In genomic region chr6:100445512-100445911, GRCh38 we compare ENCODE assay signal across 37 cellular contexts. TPM values are rescaled to one million over a fixed set of nuclear protein-coding genes. Genes with fewer than 3 reads are reported as not detected.
"Had no signal": no experiment of that assay in that cellular context is flagged by ENCODE, and none has a peak within 500 bp of the region (broad histone marks: within the 10 kb centered on the region; RNA-seq: fewer than 3 reads in every experiment).

No MANE protein-coding gene starts in this region.

- ATAC-seq: activated CD8-positive, alpha-beta T cell treated with anti-CD3 and anti-CD28 coated beads for 36 hours; activated naive CD8-positive, alpha-beta T cell treated with anti-CD3 and anti-CD28 coated beads, Interleukin-2, amount 50 U/mL, for 24 hours; activated T-cell treated with anti-CD3 and anti-CD28 coated beads, Interleukin-2, amount 50 U/mL, for 4 hours; activated T-cell treated with anti-CD3 and anti-CD28 coated beads, Interleukin-2, amount 50 U/mL, for 72 hours; activated T-helper 17 cell treated with anti-CD3 and anti-CD28 coated beads, Interleukin-2, amount 50 U/mL, for 72 hours had no signal

- H3K9me3 ChIP-seq: ascending aorta had no signal

- H3K36me3 Mint-ChIP-seq: activated naive CD8-positive, alpha-beta T cell; activated naive CD8-positive, alpha-beta T cell treated with anti-CD3 and anti-CD28 coated beads, Interleukin-2, amount 10 ng/mL, durations not matched to agents 7 days and 5 days had no signal

- DNase-seq: activated B cell treated with CpG ODN at 0.5 μM for 24 hours; activated CD4-positive, alpha-beta memory T cell treated with anti-CD3 and anti-CD28 coated beads for 36 hours; activated CD4-positive, alpha-beta T cell treated with anti-CD3 and anti-CD28 coated beads for 4 hours; activated CD4-positive, alpha-beta T cell treated with anti-CD3 and anti-CD28 coated beads, Interleukin-2, amount 10 ng/mL, durations not matched to agents 24 days and 14 days; activated CD4-positive, alpha-beta T cell treated with anti-CD3 and anti-CD28 coated beads, Interleukin-2, amount 50 U/mL, for 1 hour; activated CD4-positive, alpha-beta T cell treated with anti-CD3 and anti-CD28 coated beads, Interleukin-2, amount 50 U/mL, for 4 hours; activated CD4-positive, CD25-positive, alpha-beta regulatory T cell treated with anti-CD3 and anti-CD28 coated beads, Interleukin-2, amount 50 U/mL, for 72 hours; activated CD8-positive, alpha-beta memory T cell treated with anti-CD3 and anti-CD28 coated beads, Interleukin-2, amount 50 U/mL, for 4 hours; activated CD8-positive, alpha-beta T cell treated with anti-CD3 and anti-CD28 coated beads for 36 hours; activated gamma-delta T cell; activated naive CD4-positive, alpha-beta T cell treated with anti-CD3 and anti-CD28 coated beads, Interleukin-2, amount 10 ng/mL, durations not matched to agents 7 days and 5 days; activated naive CD4-positive, alpha-beta T cell treated with Interleukin-2 at 50 U/mL for 16 hours; activated naive CD8-positive, alpha-beta T cell treated with anti-CD3 and anti-CD28 coated beads, Interleukin-2, amount 10 ng/mL, durations not matched to agents 7 days and 5 days; activated naive CD8-positive, alpha-beta T cell treated with anti-CD3 and anti-CD28 coated beads, Interleukin-2, amount 50 U/mL, for 24 hours; activated T-cell treated with anti-CD3 and anti-CD28 coated beads for 4 hours; activated T-cell treated with anti-CD3 and anti-CD28 coated beads, Interleukin-2, amount 50 U/mL, for 1 hour; activated T-cell treated with anti-CD3 and anti-CD28 coated beads, Interleukin-2, amount 50 U/mL, for 4 hours; activated T-cell treated with anti-CD3 and anti-CD28 coated beads, Interleukin-2, amount 50 U/mL, for 72 hours; amygdala; anterior cingulate cortex; caudate nucleus; cerebellar nuclear complex; T-helper 2 cell; T-helper 9 cell had no signal

- H3K4me1 Mint-ChIP-seq: activated naive CD4-positive, alpha-beta T cell treated with anti-CD3 and anti-CD28 coated beads, Interleukin-2, amount 50 U/mL, for 24 hours; activated T-helper 17 cell treated with anti-CD3 and anti-CD28 coated beads, Interleukin-2, amount 50 U/mL, for 72 hours; central memory CD8-positive, alpha-beta T cell had no signal

- H3K27ac Mint-ChIP-seq: activated B cell treated with CpG ODN at 0.5 μM for 24 hours; activated CD4-positive, alpha-beta memory T cell treated with anti-CD3 and anti-CD28 coated beads for 36 hours; activated CD8-positive, alpha-beta T cell treated with anti-CD3 and anti-CD28 coated beads for 36 hours; activated naive CD4-positive, alpha-beta T cell treated with anti-CD3 and anti-CD28 coated beads, Interleukin-2, amount 10 ng/mL, durations not matched to agents 7 days and 5 days; activated naive CD4-positive, alpha-beta T cell treated with anti-CD3 and anti-CD28 coated beads, Interleukin-2, amount 50 U/mL, for 24 hours; activated naive CD8-positive, alpha-beta T cell; activated naive CD8-positive, alpha-beta T cell treated with anti-CD3 and anti-CD28 coated beads, Interleukin-2, amount 10 ng/mL, durations not matched to agents 7 days and 5 days; activated naive CD8-positive, alpha-beta T cell treated with anti-CD3 and anti-CD28 coated beads, Interleukin-2, amount 50 U/mL, for 24 hours; activated T-cell treated with anti-CD3 and anti-CD28 coated beads, Interleukin-2, amount 50 U/mL, for 72 hours; activated T-helper 17 cell treated with anti-CD3 and anti-CD28 coated beads, Interleukin-2, amount 50 U/mL, for 72 hours; brain; T-helper 2 cell treated with Interferon-gamma antibody and Interleukin-4, amounts not matched to agents 5 μg/mL and 100 μg/mL, for 36 hours had no signal

- H3K4me3 Mint-ChIP-seq: activated B cell treated with CpG ODN at 0.5 μM for 24 hours; activated CD4-positive, alpha-beta memory T cell treated with anti-CD3 and anti-CD28 coated beads for 36 hours; activated CD4-positive, alpha-beta T cell treated with anti-CD3 and anti-CD28 coated beads, Interleukin-2, amount 10 ng/mL, durations not matched to agents 24 days and 14 days; activated CD8-positive, alpha-beta T cell treated with anti-CD3 and anti-CD28 coated beads for 36 hours; activated naive CD4-positive, alpha-beta T cell treated with anti-CD3 and anti-CD28 coated beads, Interleukin-2, amount 10 ng/mL, durations not matched to agents 7 days and 5 days; activated naive CD4-positive, alpha-beta T cell treated with anti-CD3 and anti-CD28 coated beads, Interleukin-2, amount 50 U/mL, for 24 hours; activated naive CD8-positive, alpha-beta T cell; activated naive CD8-positive, alpha-beta T cell treated with anti-CD3 and anti-CD28 coated beads, Interleukin-2, amount 10 ng/mL, durations not matched to agents 7 days and 5 days; activated naive CD8-positive, alpha-beta T cell treated with anti-CD3 and anti-CD28 coated beads, Interleukin-2, amount 50 U/mL, for 24 hours; activated T-cell treated with anti-CD3 and anti-CD28 coated beads, Interleukin-2, amount 50 U/mL, for 4 hours; activated T-cell treated with anti-CD3 and anti-CD28 coated beads, Interleukin-2, amount 50 U/mL, for 72 hours; activated T-helper 1 cell treated with anti-CD3 and anti-CD28 coated beads, Interleukin-12 subunit alpha, Interleukin-12 subunit beta, Interleukin-2, Interleukin-4 antibody, amounts not matched to agents 30 ng/mL and 10 ng/mL and 1 ng/mL, durations not matched to agents 14 hours and 24 hours and 36 hours; activated T-helper 17 cell treated with anti-CD3 and anti-CD28 coated beads, Interleukin-2, amount 50 U/mL, for 72 hours; brain; central memory CD8-positive, alpha-beta T cell; T-helper 1 cell treated with Interleukin-12 subunit alpha and Interleukin-12 subunit beta and Interleukin-4 antibody, amounts not matched to agents 30 μg/mL and 1 μg/mL, for 36 hours; T-helper 2 cell treated with Interferon-gamma antibody and Interleukin-4, amounts not matched to agents 5 μg/mL and 100 μg/mL, for 36 hours had no signal

- H3K27ac ChIP-seq: ascending aorta, cardiac muscle cell, VCaP had no signal

- H3K9me3 Mint-ChIP-seq: activated B cell treated with CpG ODN at 0.5 μM for 24 hours; activated CD4-positive, alpha-beta memory T cell treated with anti-CD3 and anti-CD28 coated beads for 36 hours; activated CD8-positive, alpha-beta T cell treated with anti-CD3 and anti-CD28 coated beads for 36 hours; activated naive CD4-positive, alpha-beta T cell treated with anti-CD3 and anti-CD28 coated beads, Interleukin-2, amount 10 ng/mL, durations not matched to agents 7 days and 5 days; activated naive CD4-positive, alpha-beta T cell treated with anti-CD3 and anti-CD28 coated beads, Interleukin-2, amount 50 U/mL, for 24 hours; activated naive CD8-positive, alpha-beta T cell treated with anti-CD3 and anti-CD28 coated beads, Interleukin-2, amount 50 U/mL, for 24 hours; activated T-cell treated with anti-CD3 and anti-CD28 coated beads, Interleukin-2, amount 50 U/mL, for 4 hours; activated T-cell treated with anti-CD3 and anti-CD28 coated beads, Interleukin-2, amount 50 U/mL, for 72 hours; activated T-helper 1 cell treated with anti-CD3 and anti-CD28 coated beads, Interleukin-12 subunit alpha, Interleukin-12 subunit beta, Interleukin-2, Interleukin-4 antibody, amounts not matched to agents 30 ng/mL and 10 ng/mL and 1 ng/mL, durations not matched to agents 14 hours and 24 hours and 36 hours; activated T-helper 17 cell treated with anti-CD3 and anti-CD28 coated beads, Interleukin-2, amount 50 U/mL, for 72 hours; central memory CD8-positive, alpha-beta T cell; T-helper 1 cell treated with Interleukin-12 subunit alpha and Interleukin-12 subunit beta and Interleukin-4 antibody, amounts not matched to agents 30 μg/mL and 1 μg/mL, for 36 hours; T-helper 2 cell treated with Interferon-gamma antibody and Interleukin-4, amounts not matched to agents 5 μg/mL and 100 μg/mL, for 36 hours had no signal

RNA-seq across cellular contexts. Expression of gene SIM1, which starts 19.2 kb away (rescaled TPM):
- total RNA-seq: activated B cell treated with CpG ODN at 0.5 μM for 24 hours; activated CD4-positive, alpha-beta memory T cell treated with anti-CD3 and anti-CD28 coated beads for 36 hours; activated CD4-positive, alpha-beta T cell treated with anti-CD3 and anti-CD28 coated beads, Interleukin-2, amount 10 ng/mL, durations not matched to agents 24 days and 14 days; activated CD8-positive, alpha-beta memory T cell treated with anti-CD3 and anti-CD28 coated beads for 36 hours; activated CD8-positive, alpha-beta T cell treated with anti-CD3 and anti-CD28 coated beads for 36 hours; activated naive CD8-positive, alpha-beta T cell treated with anti-CD3 and anti-CD28 coated beads, Interleukin-2, amount 10 ng/mL, durations not matched to agents 7 days and 5 days; activated T-cell treated with anti-CD3 and anti-CD28 coated beads, Interleukin-2, amount 50 U/mL, for 4 hours; activated T-helper 17 cell treated with anti-CD3 and anti-CD28 coated beads, Interleukin-2, amount 50 U/mL, for 72 hours; ascending aorta; bronchial epithelial cell; cardiac muscle cell had no signal
